Comparison of ENCODE assay signal across 8 cellular contexts in the genomic region with DNA sequence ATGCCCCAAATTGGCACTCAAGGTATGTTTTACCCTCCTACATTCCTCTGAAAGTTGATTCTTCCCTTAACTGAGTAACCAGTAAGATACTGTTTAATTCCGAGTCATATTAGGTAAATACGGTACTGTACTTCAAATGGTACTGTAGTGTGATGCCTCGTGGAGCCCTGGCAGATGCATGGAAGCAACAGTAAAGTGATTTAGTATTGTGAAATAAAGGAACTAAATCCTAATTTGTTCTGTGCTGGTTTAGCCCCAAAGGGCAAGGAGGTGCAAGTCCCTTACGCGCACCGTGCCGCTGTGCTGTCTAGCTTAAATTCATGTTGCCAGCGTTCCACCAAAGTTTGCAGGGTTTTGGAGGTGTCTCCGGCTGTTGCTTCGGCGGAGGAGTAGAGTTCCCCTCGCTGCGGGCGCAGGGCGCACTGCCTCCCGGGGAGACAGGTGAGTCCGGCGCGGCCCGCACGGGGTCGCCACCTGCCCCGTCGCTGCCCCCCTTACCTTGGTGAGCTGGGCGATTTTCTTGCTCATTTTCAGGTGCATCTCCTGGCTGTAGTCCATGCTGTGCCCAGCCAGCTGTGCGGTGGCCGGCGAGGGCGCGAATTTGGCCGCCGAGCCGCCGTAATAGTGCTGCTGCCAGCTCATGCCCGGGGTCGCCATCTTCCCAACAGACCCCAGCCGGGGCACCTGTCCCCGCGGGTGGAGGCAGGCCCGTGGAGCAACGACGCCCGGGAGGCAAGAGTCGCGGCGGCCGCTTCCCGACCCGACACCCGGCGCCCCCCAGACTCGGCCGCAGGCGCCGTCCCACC. TPM values are rescaled to one million over a fixed set of nuclear protein-coding genes. Genes with fewer than 3 reads are reported as not detected.
DNase-seq lines count a peak whose midpoint lies in the region; ATAC-seq and TF ChIP-seq lines count a peak whose summit lies in the region.

No MANE protein-coding gene starts in this region.

- H3K9me3 Mint-ChIP-seq in type B pancreatic cell = no peaks in the 10 kb centered on the region

- H2AFZ ChIP-seq in neuron (ENCODE audit: low read depth, low read length) = peak overlapping the region; percentile 59

- H3K4me1 ChIP-seq in neuron (ENCODE audit: insufficient read depth, low read length) = peaks cover 12% of the 10 kb centered on the region

- H3K27me3 ChIP-seq in neuron (ENCODE audit: insufficient read depth, low read length) = no peaks in the 10 kb centered on the region

- H3K27ac Mint-ChIP-seq in type B pancreatic cell = peak overlapping the region; percentile 41

- H3K36me3 Mint-ChIP-seq in type B pancreatic cell = no peaks in the 10 kb centered on the region

- peak overlapping the region; percentile 77 for H3K4me3 Mint-ChIP-seq in type B pancreatic cell

- H3K36me3 ChIP-seq in neuron (ENCODE audit: insufficient read depth, low read length) = no peaks in the 10 kb centered on the region

- H3K9me3 ChIP-seq in neuron (ENCODE audit: low read length) = peaks cover 6% of the 10 kb centered on the region

- peak; percentile 40 for TF ChIP-seq CTCF in type B pancreatic cell (conservative IDR thresholded peaks at IDR 0.05)

- DNase-seq in NCI-H2107 treated with DMSO at 0.1 percent for 48 hours (lab: John Stamatoyannopoulos, UW; ENCODE audit: unreplicated experiment) = peak; percentile 27
- DNase-seq in NCI-H2107 (lab: John Stamatoyannopoulos, UW) = no peak
- peak; percentile 15 for DNase-seq in NCI-H82 treated with DMSO at 0.1 percent for 48 hours (lab: John Stamatoyannopoulos, UW; ENCODE audit: unreplicated experiment)
- peak; percentile 27 to 30 for DNase-seq in activated T-helper 1 cell treated with anti-CD3 and anti-CD28 coated beads, Interleukin-2, amount 50 U/mL, for 16 hours (ENCODE audit: low read depth in 1 of 2, low spot score in 1 of 2)
- DNase-seq in fibroblast of peridontal ligament (ENCODE audit: extremely low read depth) = peak; percentile 5
- peak; percentile 70 for DNase-seq in type B pancreatic cell (ENCODE audit: extremely low spot score, unreplicated experiment)

- H3K4me1 Mint-ChIP-seq in type B pancreatic cell (ENCODE audit: unreplicated experiment) = peaks cover 14% of the 10 kb centered on the region

- peaks cover 39% of the 10 kb centered on the region for H3K27me3 Mint-ChIP-seq in type B pancreatic cell

- peak overlapping the region; percentile 56 for H3K4me3 ChIP-seq in neuron (ENCODE audit: low read length)

- peak; percentile 33 for ATAC-seq in HG03045 (IDR thresholded peaks at IDR 0.05; ENCODE audit: unreplicated experiment)

RNA-seq across cellular contexts. Expression of gene FAM184A, which starts 0.6 kb away (rescaled TPM):
- total RNA-seq in type B pancreatic cell (ENCODE audit: low replicate concordance) = 3.4 and 7.5 TPM in 2 replicates
